Comparison of ENCODE assay signal across 10 cellular contexts in the genomic region with DNA sequence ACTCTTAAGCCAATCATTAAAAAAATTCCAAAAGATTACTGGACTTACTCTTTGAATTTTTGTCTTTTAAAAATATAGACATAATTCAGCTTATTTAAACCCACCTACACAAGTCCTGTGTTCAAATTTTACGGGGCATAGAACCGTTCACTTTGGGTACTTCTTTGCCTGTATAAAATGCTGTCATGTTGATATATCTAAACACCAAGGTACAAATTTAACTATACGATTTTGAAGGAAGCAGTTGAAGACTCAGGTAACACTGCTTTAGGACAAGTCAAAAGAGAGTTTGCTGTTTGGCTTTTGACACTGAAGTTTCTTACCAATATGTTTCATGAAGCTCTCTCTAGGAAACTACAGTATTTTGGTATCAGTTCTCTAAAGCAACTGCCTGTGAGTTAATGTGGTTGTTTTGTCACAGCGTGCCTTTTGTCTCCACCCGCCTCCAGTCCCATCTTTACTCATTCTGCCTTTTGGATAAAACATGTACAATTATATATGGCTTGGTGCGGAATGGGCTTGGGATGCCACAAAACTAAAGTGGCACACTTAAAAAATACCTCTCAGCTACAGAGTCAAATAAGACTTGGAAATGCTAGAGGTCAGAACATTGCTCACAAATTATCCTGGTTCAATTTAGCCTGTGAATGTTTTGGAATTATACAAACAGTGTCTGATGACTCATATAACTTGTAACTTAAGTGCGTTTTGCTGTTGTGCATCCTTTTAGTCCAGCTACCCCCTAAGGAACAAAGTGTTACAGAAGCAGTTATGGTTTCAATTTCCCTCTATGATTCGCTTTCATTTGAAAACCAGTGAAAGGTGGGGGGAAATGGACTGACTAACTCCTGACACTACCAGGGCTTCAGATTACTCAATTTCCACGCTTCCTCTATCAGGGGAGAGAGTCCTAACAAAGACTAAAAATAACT. TPM values are rescaled to one million over a fixed set of nuclear protein-coding genes. Genes with fewer than 3 reads are reported as not detected.
DNase-seq lines count a peak whose midpoint lies in the region; ATAC-seq and TF ChIP-seq lines count a peak whose summit lies in the region.
"Had no signal": no experiment of that assay in that cellular context is flagged by ENCODE, and none has a peak within 500 bp of the region (broad histone marks: within the 10 kb centered on the region; RNA-seq: fewer than 3 reads in every experiment).

No MANE protein-coding gene starts in this region.

- TF ChIP-seq CTCF in RWPE1 (conservative IDR thresholded peaks at IDR 0.05; ENCODE audit: low read depth): no peak

- H3K4me3 Mint-ChIP-seq in activated CD4-positive, alpha-beta T cell treated with anti-CD3 and anti-CD28 coated beads for 36 hours: no peak overlapping the region
- H3K4me3 Mint-ChIP-seq: B cell had no signal

- no peaks in the 10 kb centered on the region for H3K36me3 Mint-ChIP-seq in activated CD4-positive, alpha-beta T cell treated with anti-CD3 and anti-CD28 coated beads for 36 hours (ENCODE audit: low read depth)

- POLR2A ChIA-PET in activated CD4-positive, alpha-beta T cell treated with anti-CD3 and anti-CD28 coated beads for 36 hours (lab: Charles Lee): no interaction called here
- POLR2A ChIA-PET in RWPE1 (lab: Yijun Ruan, JAX; ENCODE audit: low non-redundant PET): no interaction called here

- no peak overlapping the region for H3K27ac Mint-ChIP-seq in activated CD4-positive, alpha-beta T cell treated with anti-CD3 and anti-CD28 coated beads for 36 hours
- H3K27ac Mint-ChIP-seq: B cell had no signal

- H3K4me3 ChIP-seq in H7 (ENCODE audit: insufficient read depth, low read depth, low read length): no peak overlapping the region

- H3K27me3 ChIP-seq in H7 (ENCODE audit: control insufficient read depth, insufficient read depth, low read length): no peaks in the 10 kb centered on the region

- no peak overlapping the region for H3K27ac ChIP-seq in RWPE1

- CTCF ChIA-PET in activated CD4-positive, alpha-beta T cell treated with anti-CD3 and anti-CD28 coated beads for 36 hours (lab: Charles Lee): interaction anchor here (1.7 kb wide), 1 partner anchor 12 kb away, joined by 5 read pairs; no protein-coding TSS in a partner anchor
- CTCF ChIA-PET in RWPE1 (lab: Yijun Ruan, JAX): no interaction called here

- no peak for DNase-seq in activated CD4-positive, alpha-beta T cell treated with anti-CD3 and anti-CD28 coated beads for 36 hours
- no peak for DNase-seq in activated CD4-positive, alpha-beta T cell treated with anti-CD3 and anti-CD28 coated beads for 1 hour
- DNase-seq in RWPE1 (ENCODE audit: low spot score) (peak; percentile 51), medulla oblongata (ENCODE audit: extremely low spot score) (peak; percentile 13), midbrain (lab: John Stamatoyannopoulos, UW) (no peak), H7 (no peak), NCI-H510A (lab: John Stamatoyannopoulos, UW) (no peak)

- no peaks in the 10 kb centered on the region for H3K36me3 ChIP-seq in H7 (replicated peaks; ENCODE audit: control insufficient read depth, insufficient read depth, low read length)

- intact Hi-C loops in activated CD4-positive, alpha-beta T cell treated with anti-CD3 and anti-CD28 coated beads for 36 hours (cut with DNase I, micrococcal nuclease): no loop called here

- peaks cover 4% of the 10 kb centered on the region for H3K4me1 Mint-ChIP-seq in activated CD4-positive, alpha-beta T cell treated with anti-CD3 and anti-CD28 coated beads for 36 hours
- H3K4me1 Mint-ChIP-seq: B cell had no signal

- no peaks in the 10 kb centered on the region for H3K9me3 Mint-ChIP-seq in activated CD4-positive, alpha-beta T cell treated with anti-CD3 and anti-CD28 coated beads for 36 hours (ENCODE audit: low read depth)

- ATAC-seq in activated CD4-positive, alpha-beta T cell treated with anti-CD3 and anti-CD28 coated beads for 36 hours: peak; percentile 57
- ATAC-seq in HG03045 (IDR thresholded peaks at IDR 0.05; ENCODE audit: unreplicated experiment): peak; percentile 88

- peaks cover 9% of the 10 kb centered on the region for H3K27me3 Mint-ChIP-seq in activated CD4-positive, alpha-beta T cell treated with anti-CD3 and anti-CD28 coated beads for 36 hours

RNA-seq across cellular contexts. Expression of gene RGS17, which starts 38.7 kb away (rescaled TPM):
- total RNA-seq in activated CD4-positive, alpha-beta T cell treated with anti-CD3 and anti-CD28 coated beads for 36 hours: not detected
- total RNA-seq in H7 (2014; rRNA removed; shearing (Covaris generic)): 3.8 and 4.8 TPM in 2 replicates
- total RNA-seq: activated CD8-positive, alpha-beta memory T cell treated with anti-CD3 and anti-CD28 coated beads for 36 hours; B cell had no signal

Comparison
In these comparisons a context has a peak if more than half of its experiments do, and no peak if none do; other contexts are left out.
1. DNase-seq: peak in RWPE1 (single experiment) and medulla oblongata (single experiment); none in activated CD4-positive, alpha-beta T cell treated with anti-CD3 and anti-CD28 coated beads for 36 hours (single experiment), activated CD4-positive, alpha-beta T cell treated with anti-CD3 and anti-CD28 coated beads for 1 hour (single experiment), midbrain (single experiment), H7 (single experiment) and NCI-H510A (single experiment).